ENCODE assay signal across 16 cellular contexts in genomic region chr10:131649609-131650008, GRCh38.
DNase-seq lines count a peak whose midpoint lies in the region; ATAC-seq and TF ChIP-seq lines count a peak whose summit lies in the region.
"Had no signal": no experiment of that assay in that cellular context is flagged by ENCODE, and none has a peak within 500 bp of the region (broad histone marks: within the 10 kb centered on the region; RNA-seq: fewer than 3 reads in every experiment).

No MANE protein-coding gene starts in this region.

- peaks cover 0 to 4% of the 10 kb centered on the region in 2 donors for H3K4me1 ChIP-seq in naive thymus-derived CD4-positive, alpha-beta T cell (ENCODE audit: control insufficient read depth in 2 of 2, insufficient read depth in 2 of 2, low read length in 2 of 2)

- no peak overlapping the region for H3K4me3 ChIP-seq in naive thymus-derived CD4-positive, alpha-beta T cell (ENCODE audit: low read length)
- H3K4me3 ChIP-seq: BLaER1 treated with 17β-estradiol and CSF1 and Interleukin-3, amounts not matched to agents 10 nM and 100 nM had no signal

- no peak overlapping the region for H3K27ac Mint-ChIP-seq in osteocyte (ENCODE audit: unreplicated experiment)
- no peak overlapping the region for H3K27ac Mint-ChIP-seq in naive thymus-derived CD4-positive, alpha-beta T cell
- H3K27ac Mint-ChIP-seq: CD4-positive, alpha-beta T cell had no signal

- peak; percentile 2 for DNase-seq in NCI-H146 (lab: John Stamatoyannopoulos, UW)
- DNase-seq in NCI-H146 treated with DMSO at 0.1 percent for 48 hours (lab: John Stamatoyannopoulos, UW; ENCODE audit: unreplicated experiment), result no peak
- DNase-seq in NCI-H1105 (lab: John Stamatoyannopoulos, UW), result peak; percentile 29
- peak; percentile 68 for DNase-seq in NCI-H748 treated with DMSO at 0.1 percent for 48 hours (lab: John Stamatoyannopoulos, UW)
- DNase-seq in osteocyte (ENCODE audit: extremely low spot score, unreplicated experiment), result peak; percentile 32
- no peak for DNase-seq in SK-N-DZ (ENCODE audit: low spot score)
- DNase-seq in naive thymus-derived CD4-positive, alpha-beta T cell, result no peak
- DNase-seq: 8988T; ACHN; CD4-positive, alpha-beta T cell; DND-41; GDM1 had no signal

- CTCF ChIA-PET in naive thymus-derived CD4-positive, alpha-beta T cell (lab: Charles Lee), result no interaction called here

- H3K9me3 Mint-ChIP-seq in osteocyte (ENCODE audit: unreplicated experiment), result peaks cover 32% of the 10 kb centered on the region
- H3K9me3 Mint-ChIP-seq in naive thymus-derived CD4-positive, alpha-beta T cell, result peaks cover 0 to 4% (median 0%) of the 10 kb centered on the region in 11 donors
- H3K9me3 Mint-ChIP-seq: CD4-positive, alpha-beta T cell had no signal

- no peaks in the 10 kb centered on the region for H3K9me3 ChIP-seq in naive thymus-derived CD4-positive, alpha-beta T cell (ENCODE audit: control insufficient read depth in 2 of 3, low read length in 3 of 3)
- H3K9me3 ChIP-seq: BLaER1 treated with 17β-estradiol and CSF1 and Interleukin-3, amounts not matched to agents 10 nM and 100 nM had no signal

- POLR2A ChIA-PET in naive thymus-derived CD4-positive, alpha-beta T cell (lab: Charles Lee), result no interaction called here

- no peak for ATAC-seq in naive thymus-derived CD4-positive, alpha-beta T cell
- no peak for ATAC-seq in HG03354 (IDR thresholded peaks at IDR 0.05; ENCODE audit: poor library complexity, severe bottlenecking, unreplicated experiment)
- ATAC-seq: HCT116 had no signal

- TF ChIP-seq CTCF in osteocyte (IDR thresholded peaks at IDR 0.05), result no peak

- H3K4me1 Mint-ChIP-seq in osteocyte (ENCODE audit: unreplicated experiment), result no peaks in the 10 kb centered on the region
- H3K4me1 Mint-ChIP-seq in naive thymus-derived CD4-positive, alpha-beta T cell, result peaks cover 0 to 13% (median 4%) of the 10 kb centered on the region in 7 donors

- intact Hi-C loops in naive thymus-derived CD4-positive, alpha-beta T cell (cut with micrococcal nuclease), result no loop called here

- H3K4me3 Mint-ChIP-seq in osteocyte (ENCODE audit: unreplicated experiment), result no peak overlapping the region
- H3K4me3 Mint-ChIP-seq in naive thymus-derived CD4-positive, alpha-beta T cell, result no peak overlapping the region
- H3K4me3 Mint-ChIP-seq: CD4-positive, alpha-beta T cell had no signal

- no peak overlapping the region for H3K27ac ChIP-seq in naive thymus-derived CD4-positive, alpha-beta T cell (ENCODE audit: low read depth, low read length)
- H3K27ac ChIP-seq: BLaER1 treated with 17β-estradiol and CSF1 and Interleukin-3, amounts not matched to agents 10 nM and 100 nM; HL-60 had no signal

- H3K27me3 ChIP-seq in naive thymus-derived CD4-positive, alpha-beta T cell (ENCODE audit: control insufficient read depth in 2 of 2, insufficient read depth in 2 of 2, low read length in 2 of 2), result no peaks in the 10 kb centered on the region

- no peaks in the 10 kb centered on the region for H3K36me3 Mint-ChIP-seq in osteocyte (ENCODE audit: unreplicated experiment)
- peaks cover 0 to 6% (median 0%) of the 10 kb centered on the region in 5 donors for H3K36me3 Mint-ChIP-seq in naive thymus-derived CD4-positive, alpha-beta T cell

- H3K36me3 ChIP-seq in naive thymus-derived CD4-positive, alpha-beta T cell (ENCODE audit: control insufficient read depth in 2 of 3, insufficient read depth in 3 of 3, low read length in 3 of 3), result no peaks in the 10 kb centered on the region
- H3K36me3 ChIP-seq: BLaER1 treated with 17β-estradiol and CSF1 and Interleukin-3, amounts not matched to agents 10 nM and 100 nM had no signal

- H3K27me3 Mint-ChIP-seq in osteocyte (ENCODE audit: unreplicated experiment), result no peaks in the 10 kb centered on the region
- peaks cover 9 to 57% (median 22%) of the 10 kb centered on the region in 5 donors for H3K27me3 Mint-ChIP-seq in naive thymus-derived CD4-positive, alpha-beta T cell

Comparison
In these comparisons a context has a peak if more than half of its experiments do, and no peak if none do; other contexts are left out.
1. DNase-seq: peak in NCI-H146 (single experiment), NCI-H1105 (single experiment), NCI-H748 treated with DMSO at 0.1 percent for 48 hours (single experiment) and osteocyte (single experiment); none in NCI-H146 treated with DMSO at 0.1 percent for 48 hours (single experiment), SK-N-DZ (single experiment) and naive thymus-derived CD4-positive, alpha-beta T cell (0 of 9).